ENCODE assay signal across 24 cellular contexts in the genomic region with DNA sequence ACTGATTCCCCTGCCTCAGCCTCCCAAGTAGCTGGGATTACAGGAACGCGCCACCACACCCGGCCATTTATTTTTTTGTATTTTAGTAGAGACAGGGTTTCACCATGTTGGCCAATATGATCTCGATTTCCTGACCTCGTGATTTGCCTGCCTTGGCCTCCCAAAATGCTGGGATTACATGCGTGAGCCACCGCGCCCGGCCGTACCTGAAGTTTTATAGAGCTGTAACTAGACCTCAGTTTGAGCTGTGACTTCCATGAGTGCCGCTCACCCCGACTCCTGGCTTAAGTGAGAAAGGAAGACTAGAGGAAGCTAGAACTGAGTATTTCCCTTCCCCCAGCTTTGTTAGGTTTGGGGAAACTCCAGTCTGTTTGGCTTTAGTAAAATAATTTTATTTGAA.
DNase-seq lines count a peak whose midpoint lies in the region; ATAC-seq, FAIRE-seq and TF ChIP-seq lines count a peak whose summit lies in the region.
"Had no signal": no experiment of that assay in that cellular context is flagged by ENCODE, and none has a peak within 500 bp of the region (broad histone marks: within the 10 kb centered on the region; RNA-seq: fewer than 3 reads in every experiment).

No MANE protein-coding gene starts in this region.

- H3K27me3 ChIP-seq in H1 (replicated peaks in 1 of 4; ENCODE audit: control insufficient read depth in 3 of 4, extremely low read depth in 1 of 4, insufficient read depth in 3 of 4, low read length in 3 of 4) = peaks cover 0 to 1% (median 0%) of the 10 kb centered on the region in 4 experiments; a peak in 1 of 7 replicates
- no peaks in the 10 kb centered on the region for H3K27me3 ChIP-seq in upper lobe of right lung
- H3K27me3 ChIP-seq: BE2C; BLaER1 treated with 17β-estradiol and CSF1 and Interleukin-3, amounts not matched to agents 10 nM and 100 nM had no signal

- no peak overlapping the region for H4K5ac ChIP-seq in H1 (ENCODE audit: insufficient read length, low read depth, low read length)

- no peak overlapping the region for H2BK120ac ChIP-seq in H1 (replicated peaks; ENCODE audit: low read depth, low read length)

- H3K4ac ChIP-seq in H1 (replicated peaks; ENCODE audit: insufficient read length, low read depth, low read length) = no peak overlapping the region

- no peak overlapping the region for H3K14ac ChIP-seq in H1 (ENCODE audit: insufficient read length)

- H3K56ac ChIP-seq in H1 (replicated peaks; ENCODE audit: insufficient read length, low read depth, low read length) = no peak overlapping the region

- H2BK5ac ChIP-seq in H1 (ENCODE audit: low read depth, low read length) = no peak overlapping the region

- TF ChIP-seq POLR2A in H1 (IDR thresholded peaks at IDR 0.05; ENCODE audit: control extremely low read depth in 1 of 2, low read depth in 2 of 2, low read length in 2 of 2) = no peak

- no peak overlapping the region for H2BK20ac ChIP-seq in H1 (ENCODE audit: low read length)

- no peaks in the 10 kb centered on the region for H3K23me2 ChIP-seq in H1 (ENCODE audit: low read depth, low read length)

- H3K4me1 ChIP-seq in H1 (replicated peaks in 1 of 4; ENCODE audit: control insufficient read depth in 3 of 4, insufficient read depth in 4 of 4, low read length in 3 of 4) (no peaks in the 10 kb centered on the region), upper lobe of right lung (no peaks in the 10 kb centered on the region)
- H3K4me1 ChIP-seq: A549, BE2C had no signal

- ATAC-seq in Right ventricle myocardium superior (ENCODE audit: poor library complexity) = no peak
- ATAC-seq in left cardiac atrium = no peak
- ATAC-seq in upper lobe of right lung = no peak
- ATAC-seq: A549, GM12878, HCT116 had no signal

- peak; percentile 26 for DNase-seq in Right ventricle myocardium superior
- DNase-seq in left cardiac atrium = no peak
- no peak for DNase-seq in H1 (ENCODE audit: low read depth in 1 of 2, low spot score in 2 of 2)
- DNase-seq in posterior vena cava (ENCODE audit: low spot score) = peak; percentile 60
- no peak for DNase-seq in upper lobe of right lung
- no peak for DNase-seq in foreskin fibroblast
- DNase-seq in NCI-H2107 (lab: John Stamatoyannopoulos, UW) = no peak
- DNase-seq: 8988T; ACHN; AML-193; BE2C; CD4-positive, alpha-beta T cell; CD8-positive, alpha-beta memory T cell; DMS 273 treated with DMSO at 0.1 percent for 48 hours; DMS79; EL; GDM1; GM23248; H9 had no signal

- no peak overlapping the region for H3K23ac ChIP-seq in H1 (ENCODE audit: insufficient read length)

- intact Hi-C loops in Right ventricle myocardium superior (cut with DNase I) = no loop called here
- intact Hi-C loops in left cardiac atrium (cut with DNase I) = no loop called here
- intact Hi-C loops in posterior vena cava (cut with DNase I) = no loop called here
- intact Hi-C loops in upper lobe of right lung (cut with DNase I) = no loop called here

- no peaks in the 10 kb centered on the region for H3K79me1 ChIP-seq in H1 (ENCODE audit: low read depth, low read length)

- TF ChIP-seq CTCF in H1 (IDR thresholded peaks at IDR 0.05; ENCODE audit: control extremely low read depth in 1 of 3, insufficient read depth in 1 of 3, low read depth in 1 of 3, low read length in 3 of 3) = no peak
- no peak for TF ChIP-seq CTCF in upper lobe of right lung (IDR thresholded peaks at IDR 0.05)
- TF ChIP-seq CTCF in foreskin fibroblast (IDR thresholded peaks at IDR 0.05; ENCODE audit: low read depth, low read length) = no peak

- no peak overlapping the region for H4K91ac ChIP-seq in H1 (replicated peaks; ENCODE audit: insufficient read length, low read length)

- H2AK5ac ChIP-seq in H1 (ENCODE audit: low read depth, low read length) = no peak overlapping the region

- H3K27ac ChIP-seq in H1 (ENCODE audit: low read depth, low read length) (no peak overlapping the region), upper lobe of right lung (no peak overlapping the region)
- H3K27ac ChIP-seq: A549; BLaER1 treated with 17β-estradiol and CSF1 and Interleukin-3, amounts not matched to agents 10 nM and 100 nM; GM23248 had no signal

- H2BK15ac ChIP-seq in H1 (ENCODE audit: low read length) = no peak overlapping the region

- H4K20me1 ChIP-seq in H1 (replicated peaks in 1 of 2; ENCODE audit: control insufficient read depth in 1 of 2, insufficient read depth in 2 of 2, low read length in 2 of 2) = no peaks in the 10 kb centered on the region
- H4K20me1 ChIP-seq: BLaER1 treated with 17β-estradiol and CSF1 and Interleukin-3, amounts not matched to agents 10 nM and 100 nM had no signal

- POLR2A ChIA-PET in H1 (lab: Charles Lee; ENCODE audit: partially characterized antibody) = no interaction called here

- CTCF ChIA-PET in H1 (lab: Charles Lee; ENCODE audit: partially characterized antibody) = no interaction called here

- H3K9me3 ChIP-seq in H1 (ENCODE audit: insufficient read depth in 2 of 2, low read depth in 1 of 2, low read length in 1 of 2) (no peaks in the 10 kb centered on the region), upper lobe of right lung (no peaks in the 10 kb centered on the region)
- H3K9me3 ChIP-seq: A549; BE2C; BLaER1 treated with 17β-estradiol and CSF1 and Interleukin-3, amounts not matched to agents 10 nM and 100 nM had no signal

- H3K18ac ChIP-seq in H1 (ENCODE audit: extremely low read depth, low read length) = no peak overlapping the region

- H4K8ac ChIP-seq in H1 (ENCODE audit: extremely low read depth, insufficient read depth, low read length) = peak overlapping the region; percentile 51; the same call in 1 of the 2 replicates

- TF ChIP-seq EP300 in H1 (IDR thresholded peaks at IDR 0.05; ENCODE audit: borderline replicate concordance in 1 of 2, low read depth in 2 of 2, low read length in 2 of 2) = no peak

- FAIRE-seq in H1 (lab: Jason Lieb, UNC) = no peak
- FAIRE-seq: A549, GM12878, GM19239 had no signal

- TF ChIP-seq RAD21 in H1 (IDR thresholded peaks at IDR 0.05 in 1 of 2, conservative IDR thresholded peaks at IDR 0.05 in 1 of 2; ENCODE audit: low read depth in 2 of 2, low read length in 2 of 2) = no peak

- no peaks in the 10 kb centered on the region for H3K79me2 ChIP-seq in H1 (ENCODE audit: control insufficient read depth in 1 of 2, insufficient read depth in 2 of 2, low read length in 2 of 2)

- H2AFZ ChIP-seq in H1 (ENCODE audit: low read length) = no peak overlapping the region
- H2AFZ ChIP-seq: GM23248 had no signal

- H3K36me3 ChIP-seq in H1 (ENCODE audit: control insufficient read depth in 2 of 4, insufficient read depth in 4 of 4, low read length in 3 of 4) (no peaks in the 10 kb centered on the region), upper lobe of right lung (no peaks in the 10 kb centered on the region)
- H3K36me3 ChIP-seq: BE2C; BLaER1 treated with 17β-estradiol and CSF1 and Interleukin-3, amounts not matched to agents 10 nM and 100 nM had no signal

- H3K4me2 ChIP-seq in H1 (ENCODE audit: insufficient read depth in 1 of 2, low read depth in 2 of 2, low read length in 2 of 2) = no peak overlapping the region
- H3K4me2 ChIP-seq: A549; BLaER1 treated with 17β-estradiol and CSF1 and Interleukin-3, amounts not matched to agents 10 nM and 100 nM had no signal

- no peak overlapping the region for H3K9ac ChIP-seq in H1 (replicated peaks in 1 of 4; ENCODE audit: extremely low read depth in 1 of 4, low read depth in 3 of 4, low read length in 3 of 4)
- H3K9ac ChIP-seq: BLaER1 treated with 17β-estradiol and CSF1 and Interleukin-3, amounts not matched to agents 10 nM and 100 nM; GM23248 had no signal

- no peak overlapping the region for H2BK12ac ChIP-seq in H1 (ENCODE audit: low read depth, low read length)

- 93% methylated on average over 12 of the region's 12 CpGs; no CpG with 5 or more reads in 1 of the 2 experiments for WGBS in H1 (ENCODE audit: extremely low coverage in 1 of 2, insufficient coverage in 1 of 2, insufficient read length in 1 of 2, insufficient replicate concordance in 2 of 2, low coverage in 1 of 2, low lambda C conversion rate in 2 of 2, missing lambda C conversion rate in 1 of 2), 2 experiments

- H3K4me3 ChIP-seq in H1 (ENCODE audit: extremely low read depth in 1 of 4, insufficient read depth in 2 of 4, low read depth in 3 of 4, low read length in 4 of 4) = no peak overlapping the region
- H3K4me3 ChIP-seq in upper lobe of right lung = no peak overlapping the region
- H3K4me3 ChIP-seq in foreskin fibroblast (ENCODE audit: low read depth in 1 of 2, low read length in 2 of 2) = no peak overlapping the region
- H3K4me3 ChIP-seq: A549; BLaER1 treated with 17β-estradiol and CSF1 and Interleukin-3, amounts not matched to agents 10 nM and 100 nM; GM12878; GM23248 had no signal

TF ChIP-seq in H1, 55 proteins besides CTCF, POLR2A, EP300 and RAD21:
- TF ChIP-seq NANOG (IDR thresholded peaks at IDR 0.05; ENCODE audit: insufficient read depth, low read depth, low read length, poor library complexity, severe bottlenecking) = no peak
- no peak for TF ChIP-seq SAP30 (IDR thresholded peaks at IDR 0.05; ENCODE audit: insufficient read depth, insufficient replicate concordance, low read length)
- no peak for TF ChIP-seq SIRT6 (IDR thresholded peaks at IDR 0.05; ENCODE audit: low read length)
- TF ChIP-seq RNF2 (IDR thresholded peaks at IDR 0.05; ENCODE audit: borderline replicate concordance, low read depth, low read length, missing control alignments, poor library complexity, severe bottlenecking) = no peak
- no peak for TF ChIP-seq GTF2F1 (IDR thresholded peaks at IDR 0.05; ENCODE audit: borderline replicate concordance, low read depth, low read length)
- no peak for TF ChIP-seq CBX5 (IDR thresholded peaks at IDR 0.05; ENCODE audit: low read depth, low read length)
- no peak for TF ChIP-seq PHF8 (conservative IDR thresholded peaks at IDR 0.05; ENCODE audit: low read depth, low read length)

Comparison
In these comparisons a context has a peak if more than half of its experiments do, and no peak if none do; other contexts are left out.
1. DNase-seq: peak in Right ventricle myocardium superior (single experiment) and posterior vena cava (single experiment); none in left cardiac atrium (single experiment), H1 (0 of 2), upper lobe of right lung (single experiment), foreskin fibroblast (0 of 2) and NCI-H2107 (single experiment).